8 cellular contexts compared by ENCODE assay signal in genomic region chr12:6201775-6202292, GRCh38. TPM values are rescaled to one million over a fixed set of nuclear protein-coding genes. Genes with fewer than 3 reads are reported as not detected.
DNase-seq lines count a peak whose midpoint lies in the region; ATAC-seq and TF ChIP-seq lines count a peak whose summit lies in the region.

No MANE protein-coding gene starts in this region.

- H3K27me3 ChIP-seq in MG63 (no peaks in the 10 kb centered on the region), thoracic aorta (replicated peaks; ENCODE audit: insufficient read depth) (no peaks in the 10 kb centered on the region)

- peaks cover 46 to 65% of the 10 kb centered on the region in 2 donors for H3K4me1 ChIP-seq in thoracic aorta (ENCODE audit: control insufficient read depth in 1 of 2, low read depth in 2 of 2)

- no peak for TF ChIP-seq POLR2A in lower leg skin (IDR thresholded peaks at IDR 0.05)

- H3K36me3 ChIP-seq in MG63, result peaks cover 32% of the 10 kb centered on the region
- no peaks in the 10 kb centered on the region for H3K36me3 ChIP-seq in thoracic aorta

- WGBS in lower leg skin, 2 donors, result 39% methylated on average over 6 of the region's 6 CpGs

- H3K27ac ChIP-seq in caudate nucleus (ENCODE audit: low read depth, low read length) (peak overlapping the region; percentile 94), thoracic aorta (peak overlapping the region; percentile 93 to 97)

- TF ChIP-seq CTCF in lower leg skin (IDR thresholded peaks at IDR 0.05), result no peak
- no peak for TF ChIP-seq CTCF in thoracic aorta (IDR thresholded peaks at IDR 0.05)

- intact Hi-C loops in lower leg skin (cut with DNase I; ENCODE audit: low total_unique reads), result no loop called here

- H3K9me3 ChIP-seq in MG63 (no peaks in the 10 kb centered on the region), thoracic aorta (no peaks in the 10 kb centered on the region)

- peak overlapping the region; percentile 62 for H3K4me3 ChIP-seq in MG63
- peak overlapping the region; percentile 76 for H3K4me3 ChIP-seq in lower leg skin (ENCODE audit: low read depth, poor library complexity, severe bottlenecking)
- peak overlapping the region; percentile 95 for H3K4me3 ChIP-seq in thoracic aorta

- ATAC-seq in thoracic aorta (ENCODE audit: insufficient number of reproducible peaks, low FRiP score, low read depth) (no peak), HG02678 (IDR thresholded peaks at IDR 0.05; ENCODE audit: unreplicated experiment) (no peak)

- no peak for DNase-seq in MG63
- DNase-seq in caudate nucleus (lab: John Stamatoyannopoulos, UW), result no peak
- DNase-seq in lower leg skin (ENCODE audit: low spot score in 2 of 2), result no peak
- DNase-seq in thoracic aorta (ENCODE audit: low spot score), result no peak
- DNase-seq in foreskin melanocyte, result no peak
- DNase-seq in T-helper 2 cell, result no peak
- no peak for DNase-seq in NCI-H1092 (lab: John Stamatoyannopoulos, UW)

RNA-seq across cellular contexts. Expression of gene CD9, which starts 1.6 kb away (rescaled TPM):
- total RNA-seq in MG63 (2014; rRNA removed; shearing (Covaris generic); ENCODE audit: low replicate concordance), result 95.5 and 98.2 TPM in 2 replicates
- total RNA-seq in lower leg skin (100 to 1,000 TPM; 378 to 494 (median 412) TPM), thoracic aorta (100 to 1,000 TPM; 249 to 300 TPM)
